1 cellular context compared by ENCODE assay signal in the genomic region with DNA sequence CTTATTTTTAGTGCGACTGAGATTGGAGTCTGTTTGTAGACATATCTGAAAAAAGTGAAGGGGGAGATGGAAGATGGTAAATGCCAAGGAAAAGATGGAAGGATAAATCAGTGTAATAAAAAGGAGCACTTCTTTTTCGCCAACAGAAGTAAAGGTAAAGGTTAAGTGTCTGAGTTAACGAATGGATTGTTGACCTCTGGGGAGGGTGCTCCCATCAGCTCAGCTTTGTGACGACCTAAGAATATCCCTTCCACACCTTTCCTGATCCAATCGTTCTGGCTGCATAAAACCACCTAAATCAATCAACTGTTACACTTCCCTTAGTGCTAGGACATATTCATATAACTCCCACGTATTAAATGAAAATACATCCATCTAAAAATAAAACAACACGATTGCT.
TF ChIP-seq lines count a peak whose summit lies in the region.

No MANE protein-coding gene starts in this region.

TF ChIP-seq in GM12878, 131 proteins besides CTCF, POLR2A, EP300 and RAD21 (continued from another document):
- TF ChIP-seq, protein P1, sequence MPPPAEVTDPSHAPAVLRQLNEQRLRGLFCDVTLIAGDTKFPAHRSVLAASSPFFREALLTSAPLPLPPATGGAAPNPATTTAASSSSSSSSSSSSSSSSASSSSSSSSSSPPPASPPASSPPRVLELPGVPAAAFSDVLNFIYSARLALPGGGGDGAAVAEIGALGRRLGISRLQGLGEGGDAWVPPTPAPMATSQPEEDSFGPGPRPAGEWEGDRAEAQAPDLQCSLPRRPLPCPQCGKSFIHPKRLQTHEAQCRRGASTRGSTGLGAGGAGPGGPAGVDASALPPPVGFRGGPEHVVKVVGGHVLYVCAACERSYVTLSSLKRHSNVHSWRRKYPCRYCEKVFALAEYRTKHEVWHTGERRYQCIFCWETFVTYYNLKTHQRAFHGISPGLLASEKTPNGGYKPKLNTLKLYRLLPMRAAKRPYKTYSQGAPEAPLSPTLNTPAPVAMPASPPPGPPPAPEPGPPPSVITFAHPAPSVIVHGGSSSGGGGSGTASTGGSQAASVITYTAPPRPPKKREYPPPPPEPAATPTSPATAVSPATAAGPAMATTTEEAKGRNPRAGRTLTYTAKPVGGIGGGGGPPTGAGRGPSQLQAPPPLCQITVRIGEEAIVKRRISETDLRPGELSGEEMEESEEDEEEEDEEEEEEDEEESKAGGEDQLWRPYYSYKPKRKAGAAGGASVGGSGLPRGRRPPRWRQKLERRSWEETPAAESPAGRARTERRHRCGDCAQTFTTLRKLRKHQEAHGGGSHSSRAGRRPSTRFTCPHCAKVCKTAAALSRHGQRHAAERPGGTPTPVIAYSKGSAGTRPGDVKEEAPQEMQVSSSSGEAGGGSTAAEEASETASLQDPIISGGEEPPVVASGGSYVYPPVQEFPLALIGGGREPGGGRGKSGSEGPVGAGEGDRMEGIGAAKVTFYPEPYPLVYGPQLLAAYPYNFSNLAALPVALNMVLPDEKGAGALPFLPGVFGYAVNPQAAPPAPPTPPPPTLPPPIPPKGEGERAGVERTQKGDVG (CRISPR knock-in tag; IDR thresholded peaks at IDR 0.05): no peak
